1 cellular context compared by ENCODE assay signal in genomic region chr10:114002422-114002821, GRCh38.
TF ChIP-seq lines count a peak whose summit lies in the region.

No MANE protein-coding gene starts in this region.

TF ChIP-seq in SK-N-SH treated with all-trans-retinoic acid at 6 μM for 48 hours, 23 proteins besides CTCF, POLR2A, EP300 and RAD21 (continued from another document):
- TF ChIP-seq ZFP3 (CRISPR knock-in tag; IDR thresholded peaks at IDR 0.05) (no peak), ZC3H10 (CRISPR knock-in tag; IDR thresholded peaks at IDR 0.05) (no peak), PPARA (CRISPR knock-in tag; IDR thresholded peaks at IDR 0.05; ENCODE audit: borderline replicate concordance) (no peak), CSDC2 (CRISPR knock-in tag; IDR thresholded peaks at IDR 0.05) (no peak), ZNF565 (CRISPR knock-in tag; conservative IDR thresholded peaks at IDR 0.05; ENCODE audit: low read depth) (no peak)
- TF ChIP-seq, protein P1, sequence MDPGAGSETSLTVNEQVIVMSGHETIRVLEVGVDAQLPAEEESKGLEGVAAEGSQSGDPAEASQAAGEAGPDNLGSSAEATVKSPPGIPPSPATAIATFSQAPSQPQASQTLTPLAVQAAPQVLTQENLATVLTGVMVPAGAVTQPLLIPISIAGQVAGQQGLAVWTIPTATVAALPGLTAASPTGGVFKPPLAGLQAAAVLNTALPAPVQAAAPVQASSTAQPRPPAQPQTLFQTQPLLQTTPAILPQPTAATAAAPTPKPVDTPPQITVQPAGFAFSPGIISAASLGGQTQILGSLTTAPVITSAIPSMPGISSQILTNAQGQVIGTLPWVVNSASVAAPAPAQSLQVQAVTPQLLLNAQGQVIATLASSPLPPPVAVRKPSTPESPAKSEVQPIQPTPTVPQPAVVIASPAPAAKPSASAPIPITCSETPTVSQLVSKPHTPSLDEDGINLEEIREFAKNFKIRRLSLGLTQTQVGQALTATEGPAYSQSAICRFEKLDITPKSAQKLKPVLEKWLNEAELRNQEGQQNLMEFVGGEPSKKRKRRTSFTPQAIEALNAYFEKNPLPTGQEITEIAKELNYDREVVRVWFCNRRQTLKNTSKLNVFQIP (CRISPR knock-in tag; IDR thresholded peaks at IDR 0.05; ENCODE audit: borderline replicate concordance, low read depth): no peak
